Comparison of ENCODE assay signal across 9 cellular contexts in genomic region chr5:157718529-157718928, GRCh38. TPM values are rescaled to one million over a fixed set of nuclear protein-coding genes. Genes with fewer than 3 reads are reported as not detected.
A peak's percentile ranks its signal among the peaks of the same experiment; 100 is the strongest.
DNase-seq lines count a peak whose midpoint lies in the region; ATAC-seq and TF ChIP-seq lines count a peak whose summit lies in the region.
"Had no signal": no experiment of that assay in that cellular context is flagged by ENCODE, and none has a peak within 500 bp of the region (broad histone marks: within the 10 kb centered on the region; RNA-seq: fewer than 3 reads in every experiment).

No MANE protein-coding gene starts in this region.

- H3K4me3 ChIP-seq in CD4-positive, CD25-positive, alpha-beta regulatory T cell (ENCODE audit: low read depth, low read length) = peak overlapping the region; percentile 13
- no peak overlapping the region for H3K4me3 ChIP-seq in Jurkat, Clone E6-1 (ENCODE audit: low read length)
- no peak overlapping the region for H3K4me3 ChIP-seq in WERI-Rb-1 (ENCODE audit: low read depth, low read length)

- H3K27ac ChIP-seq in CD4-positive, CD25-positive, alpha-beta regulatory T cell (ENCODE audit: insufficient read depth, low read length, poor library complexity, severe bottlenecking) = no peak overlapping the region
- H3K27ac ChIP-seq in WERI-Rb-1 = no peak overlapping the region

- H3K4me3 Mint-ChIP-seq in CD4-positive, CD25-positive, alpha-beta regulatory T cell = no peak overlapping the region

- peaks cover 0 to 2% (median 0%) of the 10 kb centered on the region in 7 donors for H3K9me3 Mint-ChIP-seq in CD4-positive, CD25-positive, alpha-beta regulatory T cell

- peak; percentile 72 to 78 for ATAC-seq in CD4-positive, CD25-positive, alpha-beta regulatory T cell (ENCODE audit: low read depth in 2 of 2)
- ATAC-seq in GM18498 (IDR thresholded peaks at IDR 0.05; ENCODE audit: unreplicated experiment) (peak; percentile 72), GM18858 (IDR thresholded peaks at IDR 0.05; ENCODE audit: unreplicated experiment) (no peak)

- H3K27ac Mint-ChIP-seq in CD4-positive, CD25-positive, alpha-beta regulatory T cell = peak overlapping the region in 1 of 3 donors; percentile 49

- no peaks in the 10 kb centered on the region for H3K36me3 ChIP-seq in CD4-positive, CD25-positive, alpha-beta regulatory T cell (ENCODE audit: control insufficient read depth, insufficient read depth, low read length)
- H3K36me3 ChIP-seq in WERI-Rb-1 = no peaks in the 10 kb centered on the region

- peaks cover 12% of the 10 kb centered on the region for H3K4me1 ChIP-seq in CD4-positive, CD25-positive, alpha-beta regulatory T cell (ENCODE audit: control insufficient read depth, insufficient read depth, low read length, poor library complexity, severe bottlenecking)

- H3K9me3 ChIP-seq in CD4-positive, CD25-positive, alpha-beta regulatory T cell (ENCODE audit: control insufficient read depth in 2 of 2, low read length in 2 of 2) = no peaks in the 10 kb centered on the region
- no peaks in the 10 kb centered on the region for H3K9me3 ChIP-seq in WERI-Rb-1 (ENCODE audit: severe bottlenecking)

- H3K27me3 Mint-ChIP-seq in CD4-positive, CD25-positive, alpha-beta regulatory T cell = no peaks in the 10 kb centered on the region

- H3K27me3 ChIP-seq in CD4-positive, CD25-positive, alpha-beta regulatory T cell (ENCODE audit: control insufficient read depth, insufficient read depth, low read length) = no peaks in the 10 kb centered on the region
- H3K27me3 ChIP-seq in WERI-Rb-1 (ENCODE audit: insufficient read depth, low read depth, severe bottlenecking) = no peaks in the 10 kb centered on the region

- peaks cover 9 to 21% (median 15%) of the 10 kb centered on the region in 4 donors for H3K4me1 Mint-ChIP-seq in CD4-positive, CD25-positive, alpha-beta regulatory T cell

- TF ChIP-seq CTCF in WERI-Rb-1 (IDR thresholded peaks at IDR 0.05; ENCODE audit: low read depth, low read length) = peak; percentile 43

- peak in 2 of 3 donors; percentile 49 to 77 for DNase-seq in CD4-positive, CD25-positive, alpha-beta regulatory T cell
- peak; percentile 51 for DNase-seq in Jurkat, Clone E6-1 (ENCODE audit: low read depth, low spot score)
- DNase-seq in WERI-Rb-1 (no peak), foreskin melanocyte (peak; percentile 57), occipital lobe (lab: John Stamatoyannopoulos, UW) (peak; percentile 27), OCI-M2 (lab: John Stamatoyannopoulos, UW; ENCODE audit: unreplicated experiment) (no peak)

- peaks cover 10% of the 10 kb centered on the region for H3K36me3 Mint-ChIP-seq in CD4-positive, CD25-positive, alpha-beta regulatory T cell

RNA-seq across cellular contexts. Expression of gene THG1L, which starts 12.7 kb away (rescaled TPM):
- total RNA-seq in CD4-positive, CD25-positive, alpha-beta regulatory T cell = 4.5 TPM
- 1 to 10 TPM; 5.0 to 6.6 (median 5.5) TPM for polyA plus RNA-seq in CD4-positive, CD25-positive, alpha-beta regulatory T cell
- polyA plus RNA-seq in Jurkat, Clone E6-1 (2012; ENCODE audit: insufficient read depth, insufficient read length) = 14.8 TPM
- 17.8 TPM for total RNA-seq in occipital lobe

RNA-seq across cellular contexts. Expression of gene LSM11, which starts 25.0 kb away (rescaled TPM):
- 1.5 TPM for total RNA-seq in CD4-positive, CD25-positive, alpha-beta regulatory T cell
- 1 to 10 TPM in 1 of 4 donors, under 1 TPM in 3; 0.22 to 1.6 (median 0.74) TPM for polyA plus RNA-seq in CD4-positive, CD25-positive, alpha-beta regulatory T cell
- polyA plus RNA-seq in Jurkat, Clone E6-1 (2012; ENCODE audit: insufficient read depth, insufficient read length) = 4.7 TPM
- 90.5 TPM for total RNA-seq in occipital lobe

RNA-seq across cellular contexts. Expression of gene C5orf52, which starts 47.2 kb away (rescaled TPM):
- not detected for total RNA-seq in CD4-positive, CD25-positive, alpha-beta regulatory T cell
- not detected for polyA plus RNA-seq in CD4-positive, CD25-positive, alpha-beta regulatory T cell
- polyA plus RNA-seq in Jurkat, Clone E6-1 (2012; ENCODE audit: insufficient read depth, insufficient read length) = not detected
- total RNA-seq in occipital lobe = not detected
- total RNA-seq: activated CD8-positive, alpha-beta memory T cell treated with anti-CD3 and anti-CD28 coated beads for 36 hours had no signal

Comparison
In these comparisons a context has a peak if more than half of its experiments do, and no peak if none do; other contexts are left out.
1. DNase-seq: peak in CD4-positive, CD25-positive, alpha-beta regulatory T cell (2 of 3), Jurkat, Clone E6-1 (single experiment), foreskin melanocyte (single experiment) and occipital lobe (single experiment); none in WERI-Rb-1 (single experiment) and OCI-M2 (single experiment).
2. RNA of gene LSM11, which starts 25.0 kb away (total RNA-seq): 90.5 TPM in occipital lobe (single experiment); 1.5 TPM in CD4-positive, CD25-positive, alpha-beta regulatory T cell (single experiment); every median in the first group is over 10 times any median in the second.